20 cellular contexts compared by ENCODE assay signal in genomic region chr10:103512166-103512565, GRCh38. TPM values are rescaled to one million over a fixed set of nuclear protein-coding genes. Genes with fewer than 3 reads are reported as not detected.
A peak's percentile ranks its signal among the peaks of the same experiment; 100 is the strongest.
DNase-seq lines count a peak whose midpoint lies in the region; ATAC-seq, FAIRE-seq and TF ChIP-seq lines count a peak whose summit lies in the region.
"Had no signal": no experiment of that assay in that cellular context is flagged by ENCODE, and none has a peak within 500 bp of the region (broad histone marks: within the 10 kb centered on the region; RNA-seq: fewer than 3 reads in every experiment).

No MANE protein-coding gene starts in this region.

- H3K4me3 ChIP-seq in mucosa of rectum (ENCODE audit: low read length in 2 of 2) (no peak overlapping the region), GM23248 (no peak overlapping the region)
- H3K4me3 ChIP-seq: Peyer's patch had no signal

- H3K9me3 Mint-ChIP-seq in chondrocyte (ENCODE audit: low read depth) (no peaks in the 10 kb centered on the region), type B pancreatic cell (peaks cover 9% of the 10 kb centered on the region)
- H3K9me3 Mint-ChIP-seq: CD8-positive, alpha-beta T cell; IgD-negative memory B cell had no signal

- H2AFZ ChIP-seq in GM23248: no peak overlapping the region

- TF ChIP-seq CTCF in chondrocyte (IDR thresholded peaks at IDR 0.05): no peak
- TF ChIP-seq CTCF in type B pancreatic cell (conservative IDR thresholded peaks at IDR 0.05): no peak

- H3K27ac Mint-ChIP-seq in chondrocyte (ENCODE audit: unreplicated experiment) (no peak overlapping the region), type B pancreatic cell (peak overlapping the region; percentile 97)
- H3K27ac Mint-ChIP-seq: CD8-positive, alpha-beta T cell had no signal

- H3K36me3 ChIP-seq in mucosa of rectum (ENCODE audit: control insufficient read depth in 2 of 2, insufficient read depth in 2 of 2, low read length in 2 of 2) (no peaks in the 10 kb centered on the region), GM23248 (ENCODE audit: low read depth) (no peaks in the 10 kb centered on the region)
- H3K36me3 ChIP-seq: Peyer's patch had no signal

- H3K4me1 Mint-ChIP-seq in chondrocyte (ENCODE audit: low read depth) (peaks cover 13% of the 10 kb centered on the region), type B pancreatic cell (ENCODE audit: unreplicated experiment) (peaks cover 33% of the 10 kb centered on the region)

- no peaks in the 10 kb centered on the region for H3K79me2 ChIP-seq in GM23248 (ENCODE audit: insufficient read depth)

- peaks cover 8% of the 10 kb centered on the region; the same call in 1 of the 2 replicates for H3F3A ChIP-seq in GM23248 (ENCODE audit: insufficient read depth)

- H3K27ac ChIP-seq in mucosa of rectum (ENCODE audit: low read depth in 2 of 2, low read length in 2 of 2) (peak overlapping the region; percentile 16 to 45), GM23248 (no peak overlapping the region)

- H3K4me2 ChIP-seq in GM23248 (ENCODE audit: unreplicated experiment): no peak overlapping the region

- H3K9ac ChIP-seq in mucosa of rectum (ENCODE audit: low read depth in 1 of 2, low read length in 2 of 2): no peak overlapping the region
- no peak overlapping the region for H3K9ac ChIP-seq in GM23248

- in situ Hi-C loops in GM23248 (cut with MboI): no loop called here

- H3K9me3 ChIP-seq in mucosa of rectum (ENCODE audit: control insufficient read depth in 2 of 2, low read length in 2 of 2): no peaks in the 10 kb centered on the region
- H3K9me3 ChIP-seq in GM23248 (ENCODE audit: low read depth): no peaks in the 10 kb centered on the region
- H3K9me3 ChIP-seq: Peyer's patch had no signal

- no peaks in the 10 kb centered on the region for H3K9me2 ChIP-seq in GM23248 (ENCODE audit: insufficient read depth)

- DNase-seq in HTR-8/SVneo (ENCODE audit: insufficient read length, low spot score): no peak
- peak; percentile 46 for DNase-seq in chondrocyte (ENCODE audit: low spot score)
- DNase-seq in type B pancreatic cell (ENCODE audit: extremely low spot score, unreplicated experiment): no peak
- no peak for DNase-seq in LoVo (ENCODE audit: low spot score)
- no peak for DNase-seq in GM23248
- DNase-seq: CD8-positive, alpha-beta T cell; DND-41; GDM1; GOT3; MV-4-11; NCI-H1417 treated with DMSO at 0.1 percent for 48 hours; NCI-H2029; SHP77 had no signal

- no peak for ATAC-seq in HG02884 (IDR thresholded peaks at IDR 0.05; ENCODE audit: unreplicated experiment)
- ATAC-seq: CD8-positive, alpha-beta T cell had no signal

- H3K36me3 Mint-ChIP-seq in chondrocyte (ENCODE audit: low read depth) (peaks cover 2% of the 10 kb centered on the region), type B pancreatic cell (peaks cover 5% of the 10 kb centered on the region)
- H3K36me3 Mint-ChIP-seq: CD8-positive, alpha-beta T cell had no signal

- H3K4me1 ChIP-seq in mucosa of rectum (ENCODE audit: control insufficient read depth in 2 of 2, insufficient read depth in 2 of 2, low read length in 2 of 2) (peaks cover 21 to 25% of the 10 kb centered on the region in 2 donors), GM23248 (ENCODE audit: insufficient read depth) (no peaks in the 10 kb centered on the region)

- H3K27me3 Mint-ChIP-seq in chondrocyte (ENCODE audit: low read depth): peaks cover 43% of the 10 kb centered on the region
- no peaks in the 10 kb centered on the region for H3K27me3 Mint-ChIP-seq in type B pancreatic cell

- peak; percentile 13 for FAIRE-seq in HTR-8/SVneo (lab: Jason Lieb, UNC)
- FAIRE-seq: D721Med had no signal

- no peak overlapping the region for H3K4me3 Mint-ChIP-seq in chondrocyte (ENCODE audit: unreplicated experiment)
- peak overlapping the region; percentile 74 for H3K4me3 Mint-ChIP-seq in type B pancreatic cell
- H3K4me3 Mint-ChIP-seq: CD8-positive, alpha-beta T cell; IgD-negative memory B cell had no signal

- H3K27me3 ChIP-seq in mucosa of rectum (ENCODE audit: control insufficient read depth in 2 of 2, insufficient read depth in 2 of 2, low read length in 2 of 2) (no peaks in the 10 kb centered on the region), GM23248 (replicated peaks; ENCODE audit: insufficient read depth) (peaks cover 15% of the 10 kb centered on the region; the same call in 1 of the 2 replicates)
- H3K27me3 ChIP-seq: Peyer's patch had no signal

- no peaks in the 10 kb centered on the region for H4K20me1 ChIP-seq in GM23248 (ENCODE audit: insufficient read depth)

RNA-seq across cellular contexts. Expression of gene NEURL1, which starts 18.7 kb away (rescaled TPM):
- total RNA-seq in chondrocyte (0.05 TPM in 1 of 3 replicates, not detected in the others), type B pancreatic cell (ENCODE audit: low replicate concordance) (38.3 and 102 TPM in 2 replicates)
- 0.63 and 1.1 TPM in 2 replicates for total RNA-seq in GM23248 (2014; rRNA removed; shearing (Covaris generic))
- polyA plus RNA-seq in GM23248 (2016; fragmentation: Nextera tagmentation; extraction: Ambion mirVana): 1.5 TPM in 2 replicates

RNA-seq across cellular contexts. Expression of gene CALHM3, which starts 33.1 kb away (rescaled TPM):
- total RNA-seq in chondrocyte (not detected in 3 replicates), type B pancreatic cell (ENCODE audit: low replicate concordance) (3.3 and 20.3 TPM in 2 replicates)
- not detected in 2 replicates for total RNA-seq in GM23248 (2014; rRNA removed; shearing (Covaris generic))
- polyA plus RNA-seq in GM23248 (2016; fragmentation: Nextera tagmentation; extraction: Ambion mirVana): not detected in 2 replicates
- total RNA-seq: CD8-positive, alpha-beta T cell; Peyer's patch had no signal
- polyA plus RNA-seq: AG04450, IgD-negative memory B cell had no signal

RNA-seq across cellular contexts. Expression of gene CALHM1, which starts 53.5 kb away (rescaled TPM):
- total RNA-seq in chondrocyte (not detected in 3 replicates), type B pancreatic cell (ENCODE audit: low replicate concordance) (0.17 TPM in 1 of 2 replicates, not detected in the other)
- total RNA-seq in GM23248 (2014; rRNA removed; shearing (Covaris generic)): not detected in 2 replicates
- 0.08 TPM in 1 of 2 replicates, not detected in the other for polyA plus RNA-seq in GM23248 (2016; fragmentation: Nextera tagmentation; extraction: Ambion mirVana)
- total RNA-seq: CD8-positive, alpha-beta T cell had no signal
- polyA plus RNA-seq: AG04450, BJ had no signal

RNA-seq across cellular contexts. Expression of gene CALHM2, which starts 60.0 kb away (rescaled TPM):
- total RNA-seq in chondrocyte (1.3 to 10.9 TPM (median 9.9 TPM) in 3 replicates), type B pancreatic cell (ENCODE audit: low replicate concordance) (3.5 and 27.8 TPM in 2 replicates)
- 62.6 and 74.3 TPM in 2 replicates for total RNA-seq in GM23248 (2014; rRNA removed; shearing (Covaris generic))
- polyA plus RNA-seq in GM23248 (2016; fragmentation: Nextera tagmentation; extraction: Ambion mirVana): 78.6 and 80.0 TPM in 2 replicates

Comparison
In these comparisons a context has a peak if more than half of its experiments do, and no peak if none do; other contexts are left out.
1. RNA of gene NEURL1, which starts 18.7 kb away (total RNA-seq): 38.3 to 102 TPM in type B pancreatic cell; 0.63 to 1.1 TPM in GM23248 and 0.05 TPM in chondrocyte; every median in the first group is over 10 times any median in the second.